ENCODE assay signal across 38 cellular contexts in genomic region chr22:32396255-32396654, GRCh38. TPM values are rescaled to one million over a fixed set of nuclear protein-coding genes. Genes with fewer than 3 reads are reported as not detected.
"Had no signal": no experiment of that assay in that cellular context is flagged by ENCODE, and none has a peak within 500 bp of the region (broad histone marks: within the 10 kb centered on the region; RNA-seq: fewer than 3 reads in every experiment).

No MANE protein-coding gene starts in this region.

- H3K27me3 ChIP-seq: brain microvascular endothelial cell, cardiac muscle cell, MG63, Peyer's patch had no signal

- DNase-seq: activated CD4-positive, alpha-beta memory T cell treated with anti-CD3 and anti-CD28 coated beads, Interleukin-2, amount 10 ng/mL, durations not matched to agents 7 days and 5 days; activated CD4-positive, alpha-beta T cell treated with anti-CD3 and anti-CD28 coated beads for 1 hour; activated CD4-positive, alpha-beta T cell treated with anti-CD3 and anti-CD28 coated beads for 48 hours; activated CD4-positive, CD25-positive, alpha-beta regulatory T cell; activated CD8-positive, alpha-beta memory T cell treated with anti-CD3 and anti-CD28 coated beads for 24 hours; activated CD8-positive, alpha-beta memory T cell treated with anti-CD3 and anti-CD28 coated beads, Interleukin-2, amount 10 ng/mL, durations not matched to agents 7 days and 5 days; activated CD8-positive, alpha-beta memory T cell treated with anti-CD3 and anti-CD28 coated beads, Interleukin-2, amount 50 U/mL, for 48 hours; activated effector memory CD4-positive, alpha-beta T cell treated with anti-CD3 and anti-CD28 coated beads, Interleukin-2, amount 50 U/mL, for 16 hours; activated naive CD4-positive, alpha-beta T cell; activated naive CD4-positive, alpha-beta T cell treated with anti-CD3 and anti-CD28 coated beads, Interleukin-2, amount 50 U/mL, for 16 hours; activated naive CD8-positive, alpha-beta T cell treated with anti-CD3 and anti-CD28 coated beads for 36 hours; activated T-cell treated with anti-CD3 and anti-CD28 coated beads, Interleukin-2, amount 50 U/mL, for 48 hours; amniotic stem cell; aorta; brain microvascular endothelial cell; Kasumi-1; KG1; MV-4-11; NCI-H1092; NCI-H1436 treated with DMSO at 0.1 percent for 48 hours; NCI-H1694 treated with DMSO at 0.1 percent for 48 hours; NCI-H2029; NCI-H524; NCI-H69; NK-92 treated with Interleukin-12 subunit alpha and Interleukin-12 subunit beta, amount 100 ng/mL, for 24 hours; SIG-M5; T-cell; T-helper 2 cell; T1000; WERI-Rb-1 had no signal

- H3K9me3 ChIP-seq: MG63, Peyer's patch had no signal

- H3K27ac ChIP-seq: brain microvascular endothelial cell, cardiac muscle cell, Peyer's patch, RWPE1, WERI-Rb-1 had no signal

- ATAC-seq: activated CD8-positive, alpha-beta memory T cell treated with anti-CD3 and anti-CD28 coated beads, Interleukin-2, amount 10 ng/mL, durations not matched to agents 7 days and 5 days; Right ventricle myocardium inferior; SK-N-SH treated with all-trans-retinoic acid at 6 μM for 48 hours; T-cell had no signal

- H3K4me1 ChIP-seq: Peyer's patch had no signal

- H3K4me3 ChIP-seq: cardiac muscle cell, MG63, Peyer's patch had no signal

RNA-seq across cellular contexts. Expression of gene RFPL3, which starts 38.6 kb away (rescaled TPM):
- total RNA-seq: activated CD4-positive, alpha-beta memory T cell treated with anti-CD3 and anti-CD28 coated beads, Interleukin-2, amount 10 ng/mL, durations not matched to agents 7 days and 5 days; activated CD8-positive, alpha-beta memory T cell treated with anti-CD3 and anti-CD28 coated beads, Interleukin-2, amount 10 ng/mL, durations not matched to agents 7 days and 5 days; activated naive CD8-positive, alpha-beta T cell treated with anti-CD3 and anti-CD28 coated beads for 36 hours; aorta; cardiac muscle cell; PC-3; Peyer's patch; Right ventricle myocardium inferior; SK-MEL-5; T-cell had no signal
- polyA plus RNA-seq: aorta, cardiac muscle cell had no signal
